13 cellular contexts compared by ENCODE assay signal in genomic region chr6:29791162-29791561, GRCh38. TPM values are rescaled to one million over a fixed set of nuclear protein-coding genes. Genes with fewer than 3 reads are reported as not detected.
A peak's percentile ranks its signal among the peaks of the same experiment; 100 is the strongest.
DNase-seq lines count a peak whose midpoint lies in the region; TF ChIP-seq lines count a peak whose summit lies in the region.
"Had no signal": no experiment of that assay in that cellular context is flagged by ENCODE, and none has a peak within 500 bp of the region (broad histone marks: within the 10 kb centered on the region; RNA-seq: fewer than 3 reads in every experiment).

No MANE protein-coding gene starts in this region.

- intact Hi-C loops in CD4-positive, alpha-beta memory T cell (cut with micrococcal nuclease), result loop anchor here (1.0 to 5.0 kb wide), 3 partner anchors 38 to 139 kb away; partner anchors contain the start of gene HLA-F

- no peak overlapping the region for H3K4me3 ChIP-seq in CD4-positive, alpha-beta memory T cell (ENCODE audit: low read length in 2 of 2)

- H3K4me1 ChIP-seq in CD4-positive, alpha-beta memory T cell (ENCODE audit: insufficient read depth, low read length), result peaks cover 15% of the 10 kb centered on the region

- no peak overlapping the region for H3K27ac ChIP-seq in CD4-positive, alpha-beta memory T cell (ENCODE audit: low read depth, low read length)

- POLR2A ChIA-PET in CD4-positive, alpha-beta memory T cell (lab: Charles Lee; ENCODE audit: partially characterized antibody), result interaction anchor here (1.1 to 2.9 kb wide), 4 partner anchors 42 to 155 kb away, joined by 5 to 15 read pairs (median 10); partner anchors contain the start of gene HLA-A

- no peak for DNase-seq in CD4-positive, alpha-beta memory T cell
- DNase-seq in M059J (ENCODE audit: low read depth) (peak; percentile 34), mesothelial cell of epicardium (ENCODE audit: low spot score in 2 of 2, unreplicated experiment in 2 of 2) (no peak), activated gamma-delta T cell treated with Interleukin-2 at 50 U/mL for 16 hours (no peak), NCI-H1436 (lab: John Stamatoyannopoulos, UW) (no peak), GM13976 (ENCODE audit: low spot score) (no peak)
- no peak for DNase-seq in activated CD4-positive, CD25-positive, alpha-beta regulatory T cell (lab: John Stamatoyannopoulos, UW)
- DNase-seq: cerebellar nuclear complex, NCI-H2081, occipital lobe, stomach had no signal

- peaks cover 17% of the 10 kb centered on the region in 2 donors for H3K27me3 Mint-ChIP-seq in CD4-positive, alpha-beta memory T cell
- peaks cover 66% of the 10 kb centered on the region for H3K27me3 Mint-ChIP-seq in brain
- peaks cover 87% of the 10 kb centered on the region for H3K27me3 Mint-ChIP-seq in mesothelial cell of epicardium (ENCODE audit: low read depth)

- H3K27me3 ChIP-seq in CD4-positive, alpha-beta memory T cell (ENCODE audit: insufficient read depth, low read length), result no peaks in the 10 kb centered on the region

- no peaks in the 10 kb centered on the region for H3K9me3 ChIP-seq in CD4-positive, alpha-beta memory T cell (ENCODE audit: control insufficient read depth in 1 of 2, low read length in 2 of 2)
- H3K9me3 ChIP-seq: stomach had no signal

- peak overlapping the region; percentile 88 to 94 (median 90) for H3K4me3 Mint-ChIP-seq in CD4-positive, alpha-beta memory T cell
- H3K4me3 Mint-ChIP-seq in brain, result peak overlapping the region; percentile 66 to 81 (median 73)
- peak overlapping the region; percentile 67 for H3K4me3 Mint-ChIP-seq in mesothelial cell of epicardium

- CTCF ChIA-PET in CD4-positive, alpha-beta memory T cell (lab: Charles Lee; ENCODE audit: partially characterized antibody), result interaction anchor here (1.0 to 2.4 kb wide), 3 partner anchors 43 to 137 kb away, joined by 3 to 13 read pairs (median 7); no protein-coding TSS in a partner anchor

- no peak for TF ChIP-seq CTCF in brain (conservative IDR thresholded peaks at IDR 0.05)
- TF ChIP-seq CTCF in mesothelial cell of epicardium (IDR thresholded peaks at IDR 0.05; ENCODE audit: unreplicated experiment), result no peak
- no peak for TF ChIP-seq CTCF in GM13976 (IDR thresholded peaks at IDR 0.05; ENCODE audit: borderline replicate concordance, control extremely low read depth, extremely low read depth, insufficient read depth, missing control alignments)

- peaks cover 8 to 36% (median 18%) of the 10 kb centered on the region in 4 donors for H3K4me1 Mint-ChIP-seq in CD4-positive, alpha-beta memory T cell
- peaks cover 5% of the 10 kb centered on the region for H3K4me1 Mint-ChIP-seq in brain
- peaks cover 10% of the 10 kb centered on the region for H3K4me1 Mint-ChIP-seq in mesothelial cell of epicardium

- peaks cover 0 to 5% of the 10 kb centered on the region in 2 donors for H3K36me3 Mint-ChIP-seq in CD4-positive, alpha-beta memory T cell
- H3K36me3 Mint-ChIP-seq in brain, result no peaks in the 10 kb centered on the region
- no peaks in the 10 kb centered on the region for H3K36me3 Mint-ChIP-seq in mesothelial cell of epicardium

- no peaks in the 10 kb centered on the region for H3K36me3 ChIP-seq in CD4-positive, alpha-beta memory T cell (ENCODE audit: insufficient read depth, low read length)
- H3K36me3 ChIP-seq: stomach had no signal

- in situ Hi-C loops in GM13976 (cut with MboI; ENCODE audit: low sequenced_read_pairs, unreplicated experiment), result no loop called here

- H3K9me3 Mint-ChIP-seq in CD4-positive, alpha-beta memory T cell, result peaks cover 0 to 9% (median 5%) of the 10 kb centered on the region in 8 donors
- H3K9me3 Mint-ChIP-seq in brain (peaks cover 0 to 9% (median 0%) of the 10 kb centered on the region in 5 experiments), mesothelial cell of epicardium (no peaks in the 10 kb centered on the region)

- H3K27ac Mint-ChIP-seq in CD4-positive, alpha-beta memory T cell, result peak overlapping the region in 6 of 7 donors; percentile 23 to 77 (median 45)
- no peak overlapping the region for H3K27ac Mint-ChIP-seq in brain
- no peak overlapping the region for H3K27ac Mint-ChIP-seq in mesothelial cell of epicardium

RNA-seq across cellular contexts. Expression of gene HLA-G, which starts 36.5 kb away (rescaled TPM):
- total RNA-seq in CD4-positive, alpha-beta memory T cell, result under 1 TPM; 0.28 to 0.52 TPM
- polyA plus RNA-seq in CD4-positive, alpha-beta memory T cell, result 1 to 10 TPM; 2.1 to 4.9 TPM
- total RNA-seq in M059J (2014; rRNA removed; shearing (Covaris generic)), result not detected in 2 replicates
- not detected for polyA plus RNA-seq in brain (ENCODE audit: insufficient read depth, low read depth, low replicate concordance)
- total RNA-seq in mesothelial cell of epicardium, result 0.29 to 0.70 TPM (median 0.56 TPM) in 3 replicates
- total RNA-seq: fibroblast of villous mesenchyme, occipital lobe, stomach had no signal

Comparison
In these comparisons a context has a peak if more than half of its experiments do, and no peak if none do; other contexts are left out.
1. H3K27ac Mint-ChIP-seq: peak in CD4-positive, alpha-beta memory T cell (6 of 7); none in brain (0 of 5) and mesothelial cell of epicardium (single experiment).
2. Peak in every context shown above with its lines, with median percentiles within 50 percentile points of each other: H3K4me3 Mint-ChIP-seq.